In genomic region chr17:44536090-44536960, GRCh38 we compare ENCODE assay signal across 9 cellular contexts. TPM values are rescaled to one million over a fixed set of nuclear protein-coding genes. Genes with fewer than 3 reads are reported as not detected.
DNase-seq lines count a peak whose midpoint lies in the region; ATAC-seq and TF ChIP-seq lines count a peak whose summit lies in the region.
"Had no signal": no experiment of that assay in that cellular context is flagged by ENCODE, and none has a peak within 500 bp of the region (broad histone marks: within the 10 kb centered on the region; RNA-seq: fewer than 3 reads in every experiment).

No MANE protein-coding gene starts in this region.

- peaks cover 8% of the 10 kb centered on the region for H3K27me3 Mint-ChIP-seq in progenitor cell of endocrine pancreas
- peaks cover 8% of the 10 kb centered on the region for H3K27me3 Mint-ChIP-seq in activated CD4-positive, alpha-beta memory T cell treated with anti-CD3 and anti-CD28 coated beads for 36 hours

- H3K27ac Mint-ChIP-seq in progenitor cell of endocrine pancreas: peak overlapping the region; percentile 3
- no peak overlapping the region for H3K27ac Mint-ChIP-seq in activated CD4-positive, alpha-beta memory T cell treated with anti-CD3 and anti-CD28 coated beads for 36 hours
- H3K27ac Mint-ChIP-seq: memory B cell had no signal

- H3K4me3 ChIP-seq in gastroesophageal sphincter (no peak overlapping the region), thyroid gland (replicated peaks in 1 of 3) (no peak overlapping the region)

- H3K4me3 Mint-ChIP-seq in progenitor cell of endocrine pancreas (ENCODE audit: low read depth): no peak overlapping the region
- H3K4me3 Mint-ChIP-seq in activated CD4-positive, alpha-beta memory T cell treated with anti-CD3 and anti-CD28 coated beads for 36 hours: no peak overlapping the region
- H3K4me3 Mint-ChIP-seq: memory B cell had no signal

- TF ChIP-seq POLR2A in gastroesophageal sphincter (IDR thresholded peaks at IDR 0.05) (no peak), thyroid gland (IDR thresholded peaks at IDR 0.05) (no peak)

- H3K9me3 ChIP-seq in gastroesophageal sphincter: no peaks in the 10 kb centered on the region
- H3K9me3 ChIP-seq in thyroid gland: no peaks in the 10 kb centered on the region

- TF ChIP-seq CTCF in gastroesophageal sphincter (IDR thresholded peaks at IDR 0.05) (no peak), progenitor cell of endocrine pancreas (IDR thresholded peaks at IDR 0.05; ENCODE audit: unreplicated experiment) (no peak), thyroid gland (IDR thresholded peaks at IDR 0.05) (no peak)

- H3K36me3 Mint-ChIP-seq in progenitor cell of endocrine pancreas (ENCODE audit: insufficient read depth): no peaks in the 10 kb centered on the region
- H3K36me3 Mint-ChIP-seq in activated CD4-positive, alpha-beta memory T cell treated with anti-CD3 and anti-CD28 coated beads for 36 hours: no peaks in the 10 kb centered on the region
- H3K36me3 Mint-ChIP-seq: memory B cell had no signal

- H3K4me1 Mint-ChIP-seq in progenitor cell of endocrine pancreas (ENCODE audit: low read depth): peaks cover 6% of the 10 kb centered on the region
- peaks cover 8% of the 10 kb centered on the region for H3K4me1 Mint-ChIP-seq in activated CD4-positive, alpha-beta memory T cell treated with anti-CD3 and anti-CD28 coated beads for 36 hours (ENCODE audit: low read depth)

- H3K27ac ChIP-seq in gastroesophageal sphincter: peak overlapping the region in 3 of 4 donors; percentile 16 to 43 (median 38)
- no peak overlapping the region for H3K27ac ChIP-seq in thyroid gland

- ATAC-seq in gastroesophageal sphincter: peak; percentile 13
- ATAC-seq in GM18909 (IDR thresholded peaks at IDR 0.05; ENCODE audit: poor library complexity, unreplicated experiment): no peak

- H3K4me1 ChIP-seq in gastroesophageal sphincter (peaks cover 0 to 16% (median 0%) of the 10 kb centered on the region in 3 donors), thyroid gland (peaks cover 2 to 15% of the 10 kb centered on the region in 2 donors)

- intact Hi-C loops in activated CD4-positive, alpha-beta memory T cell treated with anti-CD3 and anti-CD28 coated beads for 36 hours (cut with micrococcal nuclease): loop anchor here (10.0 kb wide), 1 partner anchor 328 kb away; no protein-coding TSS in a partner anchor
- intact Hi-C loops in thyroid gland (cut with DNase I): no loop called here

- TF ChIP-seq EP300 in gastroesophageal sphincter (IDR thresholded peaks at IDR 0.05): no peak

- H3K9me3 Mint-ChIP-seq in progenitor cell of endocrine pancreas (ENCODE audit: low read depth): no peaks in the 10 kb centered on the region
- no peaks in the 10 kb centered on the region for H3K9me3 Mint-ChIP-seq in activated CD4-positive, alpha-beta memory T cell treated with anti-CD3 and anti-CD28 coated beads for 36 hours
- H3K9me3 Mint-ChIP-seq: memory B cell had no signal

- DNase-seq in ELF-1 (ENCODE audit: low read depth, low spot score) (peak; percentile 74), progenitor cell of endocrine pancreas (ENCODE audit: low spot score, unreplicated experiment) (no peak), thyroid gland (no peak), NCI-H1930 (lab: John Stamatoyannopoulos, UW) (no peak)
- DNase-seq in activated CD4-positive, alpha-beta memory T cell treated with anti-CD3 and anti-CD28 coated beads for 36 hours: no peak

- WGBS in gastroesophageal sphincter (ENCODE audit: low coverage in 1 of 2), 2 donors: 70% methylated on average over 3 of the region's 12 CpGs; no CpG with 5 or more reads in 1 of the 2 donors
- 81% methylated on average over 8 to 12 of the region's 12 CpGs for WGBS in thyroid gland, 2 donors

- CTCF ChIA-PET in activated CD4-positive, alpha-beta memory T cell treated with anti-CD3 and anti-CD28 coated beads for 36 hours (lab: Charles Lee): interaction anchor here (0.7 to 3.5 kb wide), 4 partner anchors 13 to 328 kb away, joined by 3 to 19 read pairs (median 3); no protein-coding TSS in a partner anchor

- H3K27me3 ChIP-seq in gastroesophageal sphincter (peaks cover 22% of the 10 kb centered on the region), thyroid gland (no peaks in the 10 kb centered on the region)

- POLR2A ChIA-PET in activated CD4-positive, alpha-beta memory T cell treated with anti-CD3 and anti-CD28 coated beads for 36 hours (lab: Charles Lee): no interaction called here

- H3K36me3 ChIP-seq in gastroesophageal sphincter (no peaks in the 10 kb centered on the region), thyroid gland (no peaks in the 10 kb centered on the region)

TF ChIP-seq in PFSK-1, 5 proteins besides CTCF, POLR2A, EP300 and RAD21:
- TF ChIP-seq SIN3A (IDR thresholded peaks at IDR 0.05; ENCODE audit: borderline replicate concordance, insufficient read depth, low read length): no peak
- TF ChIP-seq REST (IDR thresholded peaks at IDR 0.05; ENCODE audit: insufficient read depth in 1 of 2, low read depth in 2 of 2, low read length in 2 of 2): peak in 1 of 2 experiments; percentile 56; a peak in 1 of 4 replicates
- TF ChIP-seq TAF1 (IDR thresholded peaks at IDR 0.05; ENCODE audit: borderline replicate concordance, insufficient read depth, low read length): 0 out of 2 replicates have a peak, but pooled peaks have one; percentile 57
- TF ChIP-seq FOXP2 (optimal IDR thresholded peaks at IDR 0.05; ENCODE audit: borderline replicate concordance, extremely low read depth, extremely low read length, insufficient read depth): peak; percentile 62
- TF ChIP-seq POLR2AphosphoS5 (IDR thresholded peaks at IDR 0.05; ENCODE audit: low read depth, low read length): peak; percentile 61

RNA-seq across cellular contexts. Expression of gene FZD2, which starts 21.0 kb away (rescaled TPM):
- 21.2 TPM for polyA plus RNA-seq in PFSK-1 (2012; ENCODE audit: insufficient read length, low read depth)
- 1 to 10 TPM; 1.5 to 2.7 (median 1.6) TPM for total RNA-seq in gastroesophageal sphincter
- total RNA-seq in progenitor cell of endocrine pancreas: 73.6 and 89.7 TPM in 2 replicates
- total RNA-seq in activated CD4-positive, alpha-beta memory T cell treated with anti-CD3 and anti-CD28 coated beads for 36 hours: not detected
- 1 to 10 TPM; 1.8 to 7.1 (median 4.5) TPM for total RNA-seq in thyroid gland

RNA-seq across cellular contexts. Expression of gene GPATCH8, which starts 33.1 kb away (rescaled TPM):
- 18.6 TPM for polyA plus RNA-seq in PFSK-1 (2012; ENCODE audit: insufficient read length, low read depth)
- 10 to 100 TPM; 21.8 to 54.6 (median 33.9) TPM for total RNA-seq in gastroesophageal sphincter
- total RNA-seq in progenitor cell of endocrine pancreas: 70.9 and 76.5 TPM in 2 replicates
- total RNA-seq in activated CD4-positive, alpha-beta memory T cell treated with anti-CD3 and anti-CD28 coated beads for 36 hours: 10 to 100 TPM; 38.5 to 40.8 TPM
- total RNA-seq in thyroid gland: 100 to 1,000 TPM in 1 of 4 donors, 10 to 100 TPM in 3; 52.7 to 106 (median 57.7) TPM

Comparison
In these comparisons a context has a peak if more than half of its experiments do, and no peak if none do; other contexts are left out.
1. H3K27ac ChIP-seq: peak in gastroesophageal sphincter (3 of 4); none in thyroid gland (0 of 3).